Comparison of ENCODE assay signal across 27 cellular contexts in genomic region chrX:155143959-155144548, GRCh38.
DNase-seq lines count a peak whose midpoint lies in the region; ATAC-seq, FAIRE-seq and TF ChIP-seq lines count a peak whose summit lies in the region.
"Had no signal": no experiment of that assay in that cellular context is flagged by ENCODE, and none has a peak within 500 bp of the region (broad histone marks: within the 10 kb centered on the region; RNA-seq: fewer than 3 reads in every experiment).

No MANE protein-coding gene starts in this region.

- H3K4me3 Mint-ChIP-seq in CD8-positive, alpha-beta T cell, result no peak overlapping the region
- no peak overlapping the region for H3K4me3 Mint-ChIP-seq in activated naive CD8-positive, alpha-beta T cell treated with anti-CD3 and anti-CD28 coated beads for 36 hours
- no peak overlapping the region for H3K4me3 Mint-ChIP-seq in stimulated activated naive B cell treated with anti-CD40 and anti-IgM and Interleukin-4, amounts not matched to agents 10 μg/mL and 1 μg/mL and 100 μg/mL, for 72 hours
- H3K4me3 Mint-ChIP-seq in osteocyte (ENCODE audit: unreplicated experiment), result no peak overlapping the region
- H3K4me3 Mint-ChIP-seq: CD4-positive, alpha-beta T cell; IgD-negative memory B cell had no signal

- TF ChIP-seq RAD21 in A549 (conservative IDR thresholded peaks at IDR 0.05 in 1 of 2, IDR thresholded peaks at IDR 0.05 in 1 of 2), result no peak
- no peak for TF ChIP-seq RAD21 in HepG2 (CRISPR knock-in tag; IDR thresholded peaks at IDR 0.05)

- no peaks in the 10 kb centered on the region for H3K27me3 Mint-ChIP-seq in CD8-positive, alpha-beta T cell (ENCODE audit: low read depth)
- H3K27me3 Mint-ChIP-seq in activated naive CD8-positive, alpha-beta T cell treated with anti-CD3 and anti-CD28 coated beads for 36 hours, result no peaks in the 10 kb centered on the region
- H3K27me3 Mint-ChIP-seq in stimulated activated naive B cell treated with anti-CD40 and anti-IgM and Interleukin-4, amounts not matched to agents 10 μg/mL and 1 μg/mL and 100 μg/mL, for 72 hours, result peaks cover 0 to 3% of the 10 kb centered on the region in 2 donors
- peaks cover 8% of the 10 kb centered on the region for H3K27me3 Mint-ChIP-seq in osteocyte (ENCODE audit: unreplicated experiment)
- H3K27me3 Mint-ChIP-seq: CD4-positive, alpha-beta T cell had no signal

- H3K4me1 Mint-ChIP-seq in CD8-positive, alpha-beta T cell (ENCODE audit: low read depth), result peaks cover 8% of the 10 kb centered on the region
- H3K4me1 Mint-ChIP-seq in activated naive CD8-positive, alpha-beta T cell treated with anti-CD3 and anti-CD28 coated beads for 36 hours, result peaks cover 9% of the 10 kb centered on the region
- H3K4me1 Mint-ChIP-seq in stimulated activated naive B cell treated with anti-CD40 and anti-IgM and Interleukin-4, amounts not matched to agents 10 μg/mL and 1 μg/mL and 100 μg/mL, for 72 hours, result no peaks in the 10 kb centered on the region
- no peaks in the 10 kb centered on the region for H3K4me1 Mint-ChIP-seq in osteocyte (ENCODE audit: unreplicated experiment)
- H3K4me1 Mint-ChIP-seq: IgD-negative memory B cell had no signal

- WGBS in A549 (ENCODE audit: missing lambda C conversion rate), result 57% methylated on average over 6 of the region's 6 CpGs
- 60% methylated on average over 6 of the region's 6 CpGs for WGBS in HepG2 (ENCODE audit: low lambda C conversion rate)

- no peaks in the 10 kb centered on the region for H3K79me2 ChIP-seq in HepG2 (ENCODE audit: insufficient read depth, low read length)

- no TSS peak for BruUV-seq in HepG2 (replicated peaks; lab: Mats Ljungman, UMichigan)

- POLR2A ChIA-PET in A549 (lab: Yijun Ruan, JAX), result interaction anchor here (0.7 kb wide), 1 partner anchor 148 kb away, joined by 3 read pairs; no protein-coding TSS in a partner anchor
- POLR2A ChIA-PET in CD8-positive, alpha-beta T cell (lab: Charles Lee), result no interaction called here
- POLR2A ChIA-PET in HepG2 (lab: Yijun Ruan, JAX), result no interaction called here

- no peaks in the 10 kb centered on the region for H3K36me3 Mint-ChIP-seq in CD8-positive, alpha-beta T cell
- H3K36me3 Mint-ChIP-seq in activated naive CD8-positive, alpha-beta T cell treated with anti-CD3 and anti-CD28 coated beads for 36 hours, result no peaks in the 10 kb centered on the region
- no peaks in the 10 kb centered on the region for H3K36me3 Mint-ChIP-seq in stimulated activated naive B cell treated with anti-CD40 and anti-IgM and Interleukin-4, amounts not matched to agents 10 μg/mL and 1 μg/mL and 100 μg/mL, for 72 hours
- no peaks in the 10 kb centered on the region for H3K36me3 Mint-ChIP-seq in osteocyte (ENCODE audit: unreplicated experiment)
- H3K36me3 Mint-ChIP-seq: IgD-negative memory B cell had no signal

- TF ChIP-seq CTCF in A549 (IDR thresholded peaks at IDR 0.05) (no peak), HepG2 (CRISPR knock-in tag; IDR thresholded peaks at IDR 0.05) (no peak), osteocyte (IDR thresholded peaks at IDR 0.05) (no peak)
- TF ChIP-seq CTCF in CD8-positive, alpha-beta T cell (IDR thresholded peaks at IDR 0.05), result no peak

- H3K4me1 ChIP-seq in A549 (no peaks in the 10 kb centered on the region), HepG2 (ENCODE audit: insufficient read depth, low read length) (peaks cover 7% of the 10 kb centered on the region; the same call in 1 of the 2 replicates)
- no peaks in the 10 kb centered on the region for H3K4me1 ChIP-seq in CD8-positive, alpha-beta T cell (ENCODE audit: insufficient read depth, low read length)
- H3K4me1 ChIP-seq: BLaER1, Caco-2, Peyer's patch had no signal

- DNase-seq in A549 (ENCODE audit: low read depth in 1 of 2, low spot score in 1 of 2) (no peak), NCI-H2107 (lab: John Stamatoyannopoulos, UW) (peak; percentile 2), HepG2 (ENCODE audit: low spot score) (no peak), osteocyte (ENCODE audit: extremely low spot score, unreplicated experiment) (no peak)
- peak in 1 of 7 experiments; percentile 21 for DNase-seq in CD8-positive, alpha-beta T cell
- no peak for DNase-seq in activated naive CD8-positive, alpha-beta T cell treated with anti-CD3 and anti-CD28 coated beads for 36 hours
- no peak for DNase-seq in stimulated activated naive B cell treated with anti-CD40 and anti-IgM and Interleukin-4, amounts not matched to agents 10 μg/mL and 1 μg/mL and 100 μg/mL, for 72 hours
- DNase-seq: ACHN; Caco-2; CD4-positive, alpha-beta T cell; DMS 273 treated with DMSO at 0.1 percent for 48 hours; DND-41; Kasumi-1; MG63; NCI-H1048; NCI-H1417 treated with DMSO at 0.1 percent for 48 hours; NCI-H187; NCI-H2227 treated with DMSO at 0.1 percent for 48 hours; NCI-H510A; Peyer's patch had no signal

- ATAC-seq in A549 (no peak), GM19395 (IDR thresholded peaks at IDR 0.05; ENCODE audit: unreplicated experiment) (no peak), HepG2 (no peak)
- peak; percentile 62 for ATAC-seq in CD8-positive, alpha-beta T cell
- no peak for ATAC-seq in stimulated activated naive B cell treated with anti-CD40 and anti-IgM and Interleukin-4, amounts not matched to agents 10 μg/mL and 1 μg/mL and 100 μg/mL, for 72 hours (replicated peaks)
- ATAC-seq: HCT116, SK-N-SH treated with all-trans-retinoic acid at 6 μM for 48 hours had no signal

- H3K27ac ChIP-seq in A549 (no peak overlapping the region), HepG2 (ENCODE audit: extremely low read length, insufficient read depth, low read length) (no peak overlapping the region)
- H3K27ac ChIP-seq in CD8-positive, alpha-beta T cell (ENCODE audit: low read depth, low read length), result no peak overlapping the region
- H3K27ac ChIP-seq: BLaER1, Peyer's patch had no signal

- no peaks in the 10 kb centered on the region for H3K36me3 ChIP-seq in CD8-positive, alpha-beta T cell (ENCODE audit: insufficient read depth, low read length)
- H3K36me3 ChIP-seq in HepG2 (replicated peaks in 1 of 2; ENCODE audit: control insufficient read depth in 1 of 2, insufficient read depth in 2 of 2, low read length in 2 of 2), result no peaks in the 10 kb centered on the region
- H3K36me3 ChIP-seq: BLaER1, MG63, Peyer's patch had no signal

- H3K27me3 ChIP-seq in CD8-positive, alpha-beta T cell (ENCODE audit: insufficient read depth, low read length), result no peaks in the 10 kb centered on the region
- no peaks in the 10 kb centered on the region for H3K27me3 ChIP-seq in HepG2 (ENCODE audit: control insufficient read depth in 1 of 2, insufficient read depth in 2 of 2, low read length in 2 of 2)
- H3K27me3 ChIP-seq: MG63, Peyer's patch had no signal

- no peak overlapping the region for H3K27ac Mint-ChIP-seq in CD8-positive, alpha-beta T cell
- H3K27ac Mint-ChIP-seq in activated naive CD8-positive, alpha-beta T cell treated with anti-CD3 and anti-CD28 coated beads for 36 hours, result peak overlapping the region; percentile 1
- H3K27ac Mint-ChIP-seq in stimulated activated naive B cell treated with anti-CD40 and anti-IgM and Interleukin-4, amounts not matched to agents 10 μg/mL and 1 μg/mL and 100 μg/mL, for 72 hours, result no peak overlapping the region
- no peak overlapping the region for H3K27ac Mint-ChIP-seq in osteocyte (ENCODE audit: unreplicated experiment)
- H3K27ac Mint-ChIP-seq: CD4-positive, alpha-beta T cell; IgD-negative memory B cell had no signal

- in situ Hi-C loops in HepG2 (cut with HindIII; ENCODE audit: extremely low pct_ligation_motif_present, low pct_unique_long_range_greater_than_20kb), result no loop called here

- CTCF ChIA-PET in A549 (lab: Yijun Ruan, JAX) (interaction anchor here (1.2 kb wide), 1 partner anchor 25 kb away, joined by 3 read pairs; no protein-coding TSS in a partner anchor), HepG2 (lab: Yijun Ruan, JAX; ENCODE audit: low intra/inter-chr PET ratio, low total read pairs) (no interaction called here)
- CTCF ChIA-PET in CD8-positive, alpha-beta T cell (lab: Charles Lee), result interaction anchor here (0.8 to 1.6 kb wide), 2 partner anchors 28 to 73 kb away, joined by 3 to 5 read pairs; no protein-coding TSS in a partner anchor

- FAIRE-seq in A549 (lab: Jason Lieb, UNC) (peak; percentile 73), HepG2 (lab: Jason Lieb, UNC) (no peak)
- FAIRE-seq: GM12892, H1 had no signal

- H3K4me2 ChIP-seq in A549 (no peak overlapping the region), HepG2 (ENCODE audit: low read depth, low read length) (no peak overlapping the region)
- H3K4me2 ChIP-seq: BLaER1 had no signal

- H3K4me3 ChIP-seq in A549 (no peak overlapping the region), HepG2 (replicated peaks in 1 of 3; ENCODE audit: insufficient read depth in 1 of 3, low read depth in 2 of 3, low read length in 3 of 3) (no peak overlapping the region)
- no peak overlapping the region for H3K4me3 ChIP-seq in CD8-positive, alpha-beta T cell (ENCODE audit: low read depth, low read length)
- H3K4me3 ChIP-seq: BLaER1, MG63, Peyer's patch had no signal

- H3K9ac ChIP-seq in HepG2 (ENCODE audit: insufficient read depth, low read depth, low read length), result no peak overlapping the region
- H3K9ac ChIP-seq: BLaER1 had no signal

- TF ChIP-seq EP300 in A549 (IDR thresholded peaks at IDR 0.05), result no peak
- no peak for TF ChIP-seq EP300 in HepG2 (IDR thresholded peaks at IDR 0.05; ENCODE audit: low read depth in 2 of 2, low read length in 2 of 2)
- TF ChIP-seq EP300 in HepG2 (CRISPR knock-in tag; IDR thresholded peaks at IDR 0.05; ENCODE audit: borderline replicate concordance), result no peak

- H4K20me1 ChIP-seq in HepG2 (ENCODE audit: insufficient read depth, low read length), result no peaks in the 10 kb centered on the region
- H4K20me1 ChIP-seq: BLaER1 had no signal

- H3K9me3 ChIP-seq in A549 (no peaks in the 10 kb centered on the region), HepG2 (ENCODE audit: low read length) (no peaks in the 10 kb centered on the region)
- no peaks in the 10 kb centered on the region for H3K9me3 ChIP-seq in CD8-positive, alpha-beta T cell (ENCODE audit: low read length)
- H3K9me3 ChIP-seq: BLaER1, Caco-2, MG63, Peyer's patch had no signal

- intact Hi-C loops in CD8-positive, alpha-beta T cell (cut with DNase I, micrococcal nuclease), result no loop called here
- intact Hi-C loops in HepG2 (cut with micrococcal nuclease; ENCODE audit: unreplicated experiment), result no loop called here

- H3K9me3 Mint-ChIP-seq in CD8-positive, alpha-beta T cell, result no peaks in the 10 kb centered on the region
- H3K9me3 Mint-ChIP-seq in activated naive CD8-positive, alpha-beta T cell treated with anti-CD3 and anti-CD28 coated beads for 36 hours, result no peaks in the 10 kb centered on the region
- H3K9me3 Mint-ChIP-seq in stimulated activated naive B cell treated with anti-CD40 and anti-IgM and Interleukin-4, amounts not matched to agents 10 μg/mL and 1 μg/mL and 100 μg/mL, for 72 hours, result no peaks in the 10 kb centered on the region
- peaks cover 5% of the 10 kb centered on the region for H3K9me3 Mint-ChIP-seq in osteocyte (ENCODE audit: unreplicated experiment)
- H3K9me3 Mint-ChIP-seq: CD4-positive, alpha-beta T cell had no signal

- no peak for TF ChIP-seq POLR2A in A549 (IDR thresholded peaks at IDR 0.05; ENCODE audit: low read length)
- TF ChIP-seq POLR2A in HepG2 (IDR thresholded peaks at IDR 0.05; ENCODE audit: insufficient read depth in 1 of 2, low read depth in 2 of 2, low read length in 2 of 2), result no peak

- H2AFZ ChIP-seq in HepG2 (ENCODE audit: low read length), result no peak overlapping the region

TF ChIP-seq in A549, 52 proteins besides CTCF, POLR2A, EP300 and RAD21 (continues in another document):
- TF ChIP-seq RFX5 (IDR thresholded peaks at IDR 0.05), result no peak

TF ChIP-seq in HepG2, 621 proteins besides CTCF, POLR2A, EP300 and RAD21 (continues in another document):
- TF ChIP-seq ARNT (IDR thresholded peaks at IDR 0.05) (no peak), AGO1 (IDR thresholded peaks at IDR 0.05; ENCODE audit: low read depth, low read length, poor library complexity, severe bottlenecking) (no peak)
